1 cellular context compared by ENCODE assay signal in the genomic region with DNA sequence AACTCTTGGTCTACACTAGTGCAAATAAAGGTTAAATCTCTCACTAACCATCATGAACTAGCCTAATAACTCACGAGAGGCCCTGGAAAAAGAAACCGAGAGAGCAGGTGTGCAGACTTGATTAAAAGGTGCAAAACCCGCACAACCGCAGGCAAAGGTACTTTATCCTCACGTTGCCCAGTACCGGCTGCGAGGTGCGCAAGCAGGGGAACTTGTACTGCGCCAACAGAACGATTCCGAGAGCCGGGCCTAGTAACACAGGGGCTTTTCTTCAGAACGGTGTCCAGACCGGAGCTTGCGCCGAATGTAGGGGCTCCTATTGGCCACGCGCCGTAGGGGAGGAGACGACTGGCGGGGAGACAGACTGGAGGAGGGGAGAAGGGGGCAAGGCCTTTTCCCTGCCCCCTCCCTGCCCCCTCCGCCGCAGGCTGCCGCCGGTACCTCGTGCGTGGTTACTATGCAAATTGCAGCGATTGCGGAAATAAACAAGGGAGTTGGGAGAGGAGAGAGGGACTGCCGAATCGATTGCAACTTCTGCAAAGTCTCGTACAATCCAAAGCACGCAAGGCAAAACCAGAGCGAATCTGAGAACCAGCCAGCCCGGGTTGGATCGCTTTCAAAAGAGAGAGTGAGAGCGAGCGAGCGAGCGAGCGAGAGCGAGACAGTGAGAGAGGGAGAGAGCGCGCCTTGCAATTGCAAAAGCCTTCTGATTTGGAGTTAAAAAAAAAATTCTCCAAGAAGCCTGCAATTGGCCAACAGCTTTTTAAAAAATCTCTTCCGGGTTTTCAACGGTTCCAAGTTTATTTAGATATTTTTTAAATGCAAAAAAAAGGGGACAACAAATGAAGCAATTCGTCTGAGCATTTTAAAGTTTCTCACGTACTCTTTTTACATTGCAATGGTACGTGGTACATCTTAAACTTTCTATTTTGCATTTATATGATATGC.
TF ChIP-seq lines count a peak whose summit lies in the region.

No MANE protein-coding gene starts in this region.

TF ChIP-seq in WTC11, 78 proteins besides CTCF, POLR2A, EP300 and RAD21 (continued from another document):
- TF ChIP-seq, protein P1, sequence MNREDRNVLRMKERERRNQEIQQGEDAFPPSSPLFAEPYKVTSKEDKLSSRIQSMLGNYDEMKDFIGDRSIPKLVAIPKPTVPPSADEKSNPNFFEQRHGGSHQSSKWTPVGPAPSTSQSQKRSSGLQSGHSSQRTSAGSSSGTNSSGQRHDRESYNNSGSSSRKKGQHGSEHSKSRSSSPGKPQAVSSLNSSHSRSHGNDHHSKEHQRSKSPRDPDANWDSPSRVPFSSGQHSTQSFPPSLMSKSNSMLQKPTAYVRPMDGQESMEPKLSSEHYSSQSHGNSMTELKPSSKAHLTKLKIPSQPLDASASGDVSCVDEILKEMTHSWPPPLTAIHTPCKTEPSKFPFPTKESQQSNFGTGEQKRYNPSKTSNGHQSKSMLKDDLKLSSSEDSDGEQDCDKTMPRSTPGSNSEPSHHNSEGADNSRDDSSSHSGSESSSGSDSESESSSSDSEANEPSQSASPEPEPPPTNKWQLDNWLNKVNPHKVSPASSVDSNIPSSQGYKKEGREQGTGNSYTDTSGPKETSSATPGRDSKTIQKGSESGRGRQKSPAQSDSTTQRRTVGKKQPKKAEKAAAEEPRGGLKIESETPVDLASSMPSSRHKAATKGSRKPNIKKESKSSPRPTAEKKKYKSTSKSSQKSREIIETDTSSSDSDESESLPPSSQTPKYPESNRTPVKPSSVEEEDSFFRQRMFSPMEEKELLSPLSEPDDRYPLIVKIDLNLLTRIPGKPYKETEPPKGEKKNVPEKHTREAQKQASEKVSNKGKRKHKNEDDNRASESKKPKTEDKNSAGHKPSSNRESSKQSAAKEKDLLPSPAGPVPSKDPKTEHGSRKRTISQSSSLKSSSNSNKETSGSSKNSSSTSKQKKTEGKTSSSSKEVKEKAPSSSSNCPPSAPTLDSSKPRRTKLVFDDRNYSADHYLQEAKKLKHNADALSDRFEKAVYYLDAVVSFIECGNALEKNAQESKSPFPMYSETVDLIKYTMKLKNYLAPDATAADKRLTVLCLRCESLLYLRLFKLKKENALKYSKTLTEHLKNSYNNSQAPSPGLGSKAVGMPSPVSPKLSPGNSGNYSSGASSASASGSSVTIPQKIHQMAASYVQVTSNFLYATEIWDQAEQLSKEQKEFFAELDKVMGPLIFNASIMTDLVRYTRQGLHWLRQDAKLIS (CRISPR knock-in tag; IDR thresholded peaks at IDR 0.05; ENCODE audit: borderline replicate concordance), result no peak
- no peak for TF ChIP-seq CDX4 (CRISPR knock-in tag; IDR thresholded peaks at IDR 0.05; ENCODE audit: borderline replicate concordance)
- TF ChIP-seq FOXP4 (CRISPR knock-in tag; IDR thresholded peaks at IDR 0.05), result peak; percentile 97
- TF ChIP-seq, protein P2, sequence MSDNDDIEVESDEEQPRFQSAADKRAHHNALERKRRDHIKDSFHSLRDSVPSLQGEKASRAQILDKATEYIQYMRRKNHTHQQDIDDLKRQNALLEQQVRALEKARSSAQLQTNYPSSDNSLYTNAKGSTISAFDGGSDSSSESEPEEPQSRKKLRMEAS (CRISPR knock-in tag; IDR thresholded peaks at IDR 0.05), result peak; percentile 91
- 0 out of 2 replicates have a peak, but pooled peaks have one; percentile 45 for TF ChIP-seq ZNF232 (CRISPR knock-in tag; IDR thresholded peaks at IDR 0.05)
- TF ChIP-seq E2F4 (CRISPR knock-in tag; IDR thresholded peaks at IDR 0.05; ENCODE audit: borderline replicate concordance, low read depth), result no peak
- TF ChIP-seq, protein P3, sequence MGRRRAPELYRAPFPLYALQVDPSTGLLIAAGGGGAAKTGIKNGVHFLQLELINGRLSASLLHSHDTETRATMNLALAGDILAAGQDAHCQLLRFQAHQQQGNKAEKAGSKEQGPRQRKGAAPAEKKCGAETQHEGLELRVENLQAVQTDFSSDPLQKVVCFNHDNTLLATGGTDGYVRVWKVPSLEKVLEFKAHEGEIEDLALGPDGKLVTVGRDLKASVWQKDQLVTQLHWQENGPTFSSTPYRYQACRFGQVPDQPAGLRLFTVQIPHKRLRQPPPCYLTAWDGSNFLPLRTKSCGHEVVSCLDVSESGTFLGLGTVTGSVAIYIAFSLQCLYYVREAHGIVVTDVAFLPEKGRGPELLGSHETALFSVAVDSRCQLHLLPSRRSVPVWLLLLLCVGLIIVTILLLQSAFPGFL (CRISPR knock-in tag; IDR thresholded peaks at IDR 0.05; ENCODE audit: borderline replicate concordance), result no peak
- TF ChIP-seq, protein P4, sequence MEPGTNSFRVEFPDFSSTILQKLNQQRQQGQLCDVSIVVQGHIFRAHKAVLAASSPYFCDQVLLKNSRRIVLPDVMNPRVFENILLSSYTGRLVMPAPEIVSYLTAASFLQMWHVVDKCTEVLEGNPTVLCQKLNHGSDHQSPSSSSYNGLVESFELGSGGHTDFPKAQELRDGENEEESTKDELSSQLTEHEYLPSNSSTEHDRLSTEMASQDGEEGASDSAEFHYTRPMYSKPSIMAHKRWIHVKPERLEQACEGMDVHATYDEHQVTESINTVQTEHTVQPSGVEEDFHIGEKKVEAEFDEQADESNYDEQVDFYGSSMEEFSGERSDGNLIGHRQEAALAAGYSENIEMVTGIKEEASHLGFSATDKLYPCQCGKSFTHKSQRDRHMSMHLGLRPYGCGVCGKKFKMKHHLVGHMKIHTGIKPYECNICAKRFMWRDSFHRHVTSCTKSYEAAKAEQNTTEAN (CRISPR knock-in tag; IDR thresholded peaks at IDR 0.05), result no peak
- no peak for TF ChIP-seq JAZF1 (CRISPR knock-in tag; IDR thresholded peaks at IDR 0.05)
- TF ChIP-seq, protein P5, sequence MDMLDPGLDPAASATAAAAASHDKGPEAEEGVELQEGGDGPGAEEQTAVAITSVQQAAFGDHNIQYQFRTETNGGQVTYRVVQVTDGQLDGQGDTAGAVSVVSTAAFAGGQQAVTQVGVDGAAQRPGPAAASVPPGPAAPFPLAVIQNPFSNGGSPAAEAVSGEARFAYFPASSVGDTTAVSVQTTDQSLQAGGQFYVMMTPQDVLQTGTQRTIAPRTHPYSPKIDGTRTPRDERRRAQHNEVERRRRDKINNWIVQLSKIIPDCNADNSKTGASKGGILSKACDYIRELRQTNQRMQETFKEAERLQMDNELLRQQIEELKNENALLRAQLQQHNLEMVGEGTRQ (CRISPR knock-in tag; IDR thresholded peaks at IDR 0.05), result peak; percentile 37; the same call in 1 of the 2 replicates
- no peak for TF ChIP-seq ZNF425 (CRISPR knock-in tag; conservative IDR thresholded peaks at IDR 0.05)
- TF ChIP-seq, protein P6, sequence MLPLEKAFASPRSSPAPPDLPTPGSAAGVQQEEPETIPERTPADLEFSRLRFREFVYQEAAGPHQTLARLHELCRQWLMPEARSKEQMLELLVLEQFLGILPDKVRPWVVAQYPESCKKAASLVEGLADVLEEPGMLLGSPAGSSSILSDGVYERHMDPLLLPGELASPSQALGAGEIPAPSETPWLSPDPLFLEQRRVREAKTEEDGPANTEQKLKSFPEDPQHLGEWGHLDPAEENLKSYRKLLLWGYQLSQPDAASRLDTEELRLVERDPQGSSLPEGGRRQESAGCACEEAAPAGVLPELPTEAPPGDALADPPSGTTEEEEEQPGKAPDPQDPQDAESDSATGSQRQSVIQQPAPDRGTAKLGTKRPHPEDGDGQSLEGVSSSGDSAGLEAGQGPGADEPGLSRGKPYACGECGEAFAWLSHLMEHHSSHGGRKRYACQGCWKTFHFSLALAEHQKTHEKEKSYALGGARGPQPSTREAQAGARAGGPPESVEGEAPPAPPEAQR (CRISPR knock-in tag; IDR thresholded peaks at IDR 0.05), result no peak
- no peak for TF ChIP-seq OVOL2 (CRISPR knock-in tag; IDR thresholded peaks at IDR 0.05; ENCODE audit: borderline replicate concordance)
- TF ChIP-seq HMGXB4 (CRISPR knock-in tag; IDR thresholded peaks at IDR 0.05), result no peak
- TF ChIP-seq, protein P7, sequence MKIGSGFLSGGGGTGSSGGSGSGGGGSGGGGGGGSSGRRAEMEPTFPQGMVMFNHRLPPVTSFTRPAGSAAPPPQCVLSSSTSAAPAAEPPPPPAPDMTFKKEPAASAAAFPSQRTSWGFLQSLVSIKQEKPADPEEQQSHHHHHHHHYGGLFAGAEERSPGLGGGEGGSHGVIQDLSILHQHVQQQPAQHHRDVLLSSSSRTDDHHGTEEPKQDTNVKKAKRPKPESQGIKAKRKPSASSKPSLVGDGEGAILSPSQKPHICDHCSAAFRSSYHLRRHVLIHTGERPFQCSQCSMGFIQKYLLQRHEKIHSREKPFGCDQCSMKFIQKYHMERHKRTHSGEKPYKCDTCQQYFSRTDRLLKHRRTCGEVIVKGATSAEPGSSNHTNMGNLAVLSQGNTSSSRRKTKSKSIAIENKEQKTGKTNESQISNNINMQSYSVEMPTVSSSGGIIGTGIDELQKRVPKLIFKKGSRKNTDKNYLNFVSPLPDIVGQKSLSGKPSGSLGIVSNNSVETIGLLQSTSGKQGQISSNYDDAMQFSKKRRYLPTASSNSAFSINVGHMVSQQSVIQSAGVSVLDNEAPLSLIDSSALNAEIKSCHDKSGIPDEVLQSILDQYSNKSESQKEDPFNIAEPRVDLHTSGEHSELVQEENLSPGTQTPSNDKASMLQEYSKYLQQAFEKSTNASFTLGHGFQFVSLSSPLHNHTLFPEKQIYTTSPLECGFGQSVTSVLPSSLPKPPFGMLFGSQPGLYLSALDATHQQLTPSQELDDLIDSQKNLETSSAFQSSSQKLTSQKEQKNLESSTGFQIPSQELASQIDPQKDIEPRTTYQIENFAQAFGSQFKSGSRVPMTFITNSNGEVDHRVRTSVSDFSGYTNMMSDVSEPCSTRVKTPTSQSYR (CRISPR knock-in tag; IDR thresholded peaks at IDR 0.05), result peak; percentile 87; the same call in 1 of the 2 replicates
- no peak for TF ChIP-seq CBFB (CRISPR knock-in tag; IDR thresholded peaks at IDR 0.05; ENCODE audit: low read depth)
- TF ChIP-seq MXD4 (CRISPR knock-in tag; IDR thresholded peaks at IDR 0.05; ENCODE audit: borderline replicate concordance), result no peak
- TF ChIP-seq ELF4 (CRISPR knock-in tag; IDR thresholded peaks at IDR 0.05; ENCODE audit: low read depth), result no peak
- TF ChIP-seq TP53 (CRISPR knock-in tag; IDR thresholded peaks at IDR 0.05), result no peak
- no peak for TF ChIP-seq ZNF263 (CRISPR knock-in tag; IDR thresholded peaks at IDR 0.05; ENCODE audit: low read depth)
- no peak for TF ChIP-seq ZNF317 (CRISPR knock-in tag; IDR thresholded peaks at IDR 0.05; ENCODE audit: borderline replicate concordance, low read depth)
- TF ChIP-seq ZNF671 (CRISPR knock-in tag; IDR thresholded peaks at IDR 0.05), result no peak
- TF ChIP-seq EMX1 (CRISPR knock-in tag; IDR thresholded peaks at IDR 0.05), result no peak
- TF ChIP-seq SP1 (CRISPR knock-in tag; conservative IDR thresholded peaks at IDR 0.05), result peak; percentile 71
- no peak for TF ChIP-seq FOXJ3 (CRISPR knock-in tag; IDR thresholded peaks at IDR 0.05; ENCODE audit: borderline replicate concordance)
